Comparison of ENCODE assay signal across 8 cellular contexts in the genomic region with DNA sequence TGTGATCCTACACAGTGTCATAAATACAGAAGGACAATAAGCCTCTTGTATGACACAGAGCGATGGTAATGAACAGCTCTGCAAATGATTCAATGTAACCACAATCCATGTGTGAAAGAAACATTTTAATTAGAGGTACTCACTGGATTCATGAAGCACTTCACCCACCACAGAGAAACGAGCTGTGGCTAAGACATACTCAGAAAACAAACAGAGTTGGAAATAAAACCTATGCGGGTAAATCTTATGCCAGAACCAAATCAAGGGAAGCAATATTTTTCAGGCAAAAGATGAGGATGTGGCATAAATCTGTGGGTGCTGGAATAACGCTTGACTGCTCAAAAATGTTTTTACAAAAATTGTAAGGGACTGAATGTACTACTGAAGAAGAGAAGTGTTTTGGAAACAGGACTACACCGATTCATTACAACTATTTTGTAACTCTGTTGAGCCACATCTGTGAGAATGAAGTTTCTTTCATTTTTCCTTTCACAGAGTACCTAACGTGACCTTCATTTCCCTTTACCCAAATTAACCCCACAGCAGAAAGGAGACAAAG.
DNase-seq lines count a peak whose midpoint lies in the region; ATAC-seq, FAIRE-seq and TF ChIP-seq lines count a peak whose summit lies in the region.

No MANE protein-coding gene starts in this region.

- intact Hi-C loops in ovary (cut with DNase I), result no loop called here

- DNase-seq in GM12891 (ENCODE audit: insufficient read length, low spot score) (no peak), LHCN-M2 (ENCODE audit: low read depth) (peak; percentile 77), superior temporal gyrus (ENCODE audit: extremely low spot score) (peak; percentile 37), ovary (no peak), brain microvascular endothelial cell (no peak), HT-29 (ENCODE audit: low spot score) (no peak)
- peak in 1 of 3 experiments; percentile 36 for DNase-seq in effector memory CD8-positive, alpha-beta T cell

- no peaks in the 10 kb centered on the region for H3K9me3 ChIP-seq in ovary

- peaks cover 3% of the 10 kb centered on the region for H3K4me1 ChIP-seq in ovary (ENCODE audit: insufficient read depth)

- WGBS in ovary, 3 donors, result 20 to 34% (median 25%) methylated on average over 6 of the region's 6 CpGs

- H3K4me1 Mint-ChIP-seq in effector memory CD8-positive, alpha-beta T cell (ENCODE audit: low read depth in 2 of 2), result peaks cover 22 to 26% of the 10 kb centered on the region in 2 donors

- FAIRE-seq in GM12891 (lab: Jason Lieb, UNC), result peak; percentile 60

- ATAC-seq in GM21529 (IDR thresholded peaks at IDR 0.05; ENCODE audit: unreplicated experiment), result peak; percentile 80
- ATAC-seq in effector memory CD8-positive, alpha-beta T cell (replicated peaks), result peak; percentile 87

- H3K36me3 ChIP-seq in ovary (no peaks in the 10 kb centered on the region), brain microvascular endothelial cell (replicated peaks) (no peaks in the 10 kb centered on the region)

- H3K4me3 Mint-ChIP-seq in effector memory CD8-positive, alpha-beta T cell, result peak overlapping the region; percentile 54 to 62

- H3K27ac ChIP-seq in ovary (no peak overlapping the region), brain microvascular endothelial cell (no peak overlapping the region)

- no peaks in the 10 kb centered on the region for H3K9me3 Mint-ChIP-seq in effector memory CD8-positive, alpha-beta T cell

- in situ Hi-C loops in brain microvascular endothelial cell (cut with HindIII; ENCODE audit: low pct_ligation_motif_present, low sequenced_read_pairs), result no loop called here

- H3K27me3 Mint-ChIP-seq in effector memory CD8-positive, alpha-beta T cell, result no peaks in the 10 kb centered on the region

- TF ChIP-seq EP300 in ovary (IDR thresholded peaks at IDR 0.05), result no peak

- H3K36me3 Mint-ChIP-seq in effector memory CD8-positive, alpha-beta T cell (ENCODE audit: insufficient read depth), result no peaks in the 10 kb centered on the region

- H3K27ac Mint-ChIP-seq in effector memory CD8-positive, alpha-beta T cell, result peak overlapping the region; percentile 91 to 93

- H3K27me3 ChIP-seq in ovary, result no peaks in the 10 kb centered on the region
- H3K27me3 ChIP-seq in brain microvascular endothelial cell (replicated peaks), result no peaks in the 10 kb centered on the region

- H3K4me3 ChIP-seq in ovary (no peak overlapping the region), brain microvascular endothelial cell (ENCODE audit: low read depth, low read length) (no peak overlapping the region)

- TF ChIP-seq CTCF in ovary (IDR thresholded peaks at IDR 0.05), result no peak
- TF ChIP-seq CTCF in brain microvascular endothelial cell (IDR thresholded peaks at IDR 0.05; ENCODE audit: low read depth, low read length, missing control alignments), result no peak

- TF ChIP-seq POLR2A in GM12891 (IDR thresholded peaks at IDR 0.05; ENCODE audit: low read depth, low read length) (no peak), ovary (IDR thresholded peaks at IDR 0.05) (no peak)

TF ChIP-seq in GM12891, 5 proteins besides CTCF, POLR2A, EP300 and RAD21:
- TF ChIP-seq PAX5 (IDR thresholded peaks at IDR 0.05; ENCODE audit: insufficient read depth, low read length, severe bottlenecking), result no peak
- TF ChIP-seq TAF1 (IDR thresholded peaks at IDR 0.05; ENCODE audit: low read depth, low read length), result no peak
- TF ChIP-seq POU2F2 (IDR thresholded peaks at IDR 0.05; ENCODE audit: low read depth, low read length), result no peak
- TF ChIP-seq SPI1 (IDR thresholded peaks at IDR 0.05; ENCODE audit: low read depth, low read length), result no peak
- TF ChIP-seq POLR2AphosphoS5 (IDR thresholded peaks at IDR 0.05; ENCODE audit: low read depth, low read length), result no peak

Comparison
In these comparisons a context has a peak if more than half of its experiments do, and no peak if none do; other contexts are left out.
1. DNase-seq: peak in LHCN-M2 (single experiment) and superior temporal gyrus (single experiment); none in GM12891 (single experiment), ovary (0 of 5), brain microvascular endothelial cell (single experiment) and HT-29 (single experiment).